ENCODE assay signal across 8 cellular contexts in the genomic region with DNA sequence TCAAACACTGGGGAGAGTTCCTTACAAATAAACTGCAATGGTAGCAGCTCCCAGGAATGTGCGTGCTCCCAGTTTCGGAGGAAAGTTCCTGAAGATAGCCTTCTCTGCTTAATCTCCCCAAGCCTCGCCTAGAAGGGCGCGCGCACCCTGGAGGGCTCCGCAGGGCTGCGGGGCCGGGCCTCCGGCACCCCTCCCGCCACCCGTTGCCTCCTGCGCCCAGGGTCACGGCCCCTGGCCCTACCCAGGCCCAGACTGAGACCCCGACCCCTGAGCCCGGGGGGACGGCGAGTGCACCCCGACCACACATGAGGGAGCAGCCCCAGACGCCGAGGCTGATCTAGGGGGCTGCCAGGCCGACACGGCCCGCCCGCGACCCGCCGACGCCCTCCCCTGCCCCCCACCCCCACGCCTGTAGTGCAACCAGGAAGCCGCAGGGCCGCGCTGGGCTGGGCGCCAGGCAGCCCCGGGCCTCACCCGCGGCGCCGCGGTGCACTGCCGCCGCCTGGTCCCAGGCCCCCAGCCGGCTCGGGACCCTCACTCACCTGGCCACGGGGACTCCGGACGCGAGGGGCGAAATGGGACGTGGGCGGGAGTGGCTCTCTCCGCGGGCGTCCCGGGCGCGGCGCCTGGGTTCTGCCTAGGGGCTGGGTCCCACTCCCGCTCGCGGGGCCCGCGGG. TPM values are rescaled to one million over a fixed set of nuclear protein-coding genes. Genes with fewer than 3 reads are reported as not detected.
DNase-seq lines count a peak whose midpoint lies in the region; ATAC-seq, FAIRE-seq and TF ChIP-seq lines count a peak whose summit lies in the region.

No MANE protein-coding gene starts in this region.

- H3K9me3 Mint-ChIP-seq in effector memory CD8-positive, alpha-beta T cell = no peaks in the 10 kb centered on the region

- H3K9me3 ChIP-seq in BE2C (no peaks in the 10 kb centered on the region), mucosa of descending colon (no peaks in the 10 kb centered on the region)

- no peaks in the 10 kb centered on the region for H3K27me3 ChIP-seq in BE2C

- no peak for FAIRE-seq in GM19239 (lab: Jason Lieb, UNC)

- H3K27me3 Mint-ChIP-seq in effector memory CD8-positive, alpha-beta T cell = no peaks in the 10 kb centered on the region

- ATAC-seq in HG03175 (IDR thresholded peaks at IDR 0.05; ENCODE audit: unreplicated experiment) (peak; percentile 38), mucosa of descending colon (peak; percentile 40)
- ATAC-seq in effector memory CD8-positive, alpha-beta T cell (replicated peaks) = peak; percentile 56

- peak overlapping the region; percentile 63 to 78 for H3K4me3 Mint-ChIP-seq in effector memory CD8-positive, alpha-beta T cell

- peaks cover 49 to 51% of the 10 kb centered on the region in 2 donors for H3K4me1 Mint-ChIP-seq in effector memory CD8-positive, alpha-beta T cell (ENCODE audit: low read depth in 2 of 2)

- peak overlapping the region; percentile 95 to 98 for H3K27ac Mint-ChIP-seq in effector memory CD8-positive, alpha-beta T cell

- H3K36me3 Mint-ChIP-seq in effector memory CD8-positive, alpha-beta T cell (ENCODE audit: insufficient read depth) = peaks cover 12% of the 10 kb centered on the region

- peak; percentile 30 for DNase-seq in BE2C
- DNase-seq in GM19239 (ENCODE audit: insufficient read length, low spot score) = peak; percentile 29
- DNase-seq in T-helper 9 cell = peak; percentile 42
- DNase-seq in effector memory CD8-positive, alpha-beta T cell = peak in 2 of 3 experiments; percentile 15 to 48
- peak in 1 of 3 donors; percentile 33 for DNase-seq in mucosa of descending colon
- peak; percentile 48 for DNase-seq in ureter (ENCODE audit: low spot score)
- DNase-seq in kidney glomerular epithelial cell (lab: John Stamatoyannopoulos, UW) = no peak

- TF ChIP-seq CTCF in BE2C (IDR thresholded peaks at IDR 0.05; ENCODE audit: low read depth, low read length) (no peak), mucosa of descending colon (IDR thresholded peaks at IDR 0.05) (no peak)

- intact Hi-C loops in mucosa of descending colon (cut with DNase I, micrococcal nuclease) = loop anchor here (10.0 kb wide), 1 partner anchor 50 kb away; no protein-coding TSS in a partner anchor

- H3K36me3 ChIP-seq in BE2C (no peaks in the 10 kb centered on the region), mucosa of descending colon (ENCODE audit: low read depth) (peaks cover 4% of the 10 kb centered on the region)

- H3K4me1 ChIP-seq in BE2C (no peaks in the 10 kb centered on the region; the same call in 1 of the 2 replicates), mucosa of descending colon (ENCODE audit: low read depth) (peaks cover 50% of the 10 kb centered on the region)

- peak overlapping the region; percentile 73 for H3K4me3 ChIP-seq in BE2C (ENCODE audit: low read depth, low read length)
- H3K4me3 ChIP-seq in mucosa of descending colon = peak overlapping the region; percentile 97

RNA-seq across cellular contexts. Expression of a gene that starts 0.4 kb away (rescaled TPM):
- 26.7 TPM for polyA plus RNA-seq in BE2C (2012; ENCODE audit: insufficient read depth, insufficient read length, low read depth)
- total RNA-seq in mucosa of descending colon (100 to 1,000 TPM; 252 to 424 (median 367) TPM), ureter (372 TPM)
